In genomic region chrX:30147996-30148643, GRCh38 we compare ENCODE assay signal across 25 cellular contexts.
A peak's percentile ranks its signal among the peaks of the same experiment; 100 is the strongest.
DNase-seq lines count a peak whose midpoint lies in the region; ATAC-seq and TF ChIP-seq lines count a peak whose summit lies in the region.
"Had no signal": no experiment of that assay in that cellular context is flagged by ENCODE, and none has a peak within 500 bp of the region (broad histone marks: within the 10 kb centered on the region; RNA-seq: fewer than 3 reads in every experiment).

No MANE protein-coding gene starts in this region.

- H4K20me1 ChIP-seq in Loucy (ENCODE audit: insufficient read depth, low read length, poor library complexity, severe bottlenecking): no peaks in the 10 kb centered on the region
- H4K20me1 ChIP-seq: BLaER1 had no signal

- H4K8ac ChIP-seq in trophoblast cell (ENCODE audit: low read depth, low read length): peak overlapping the region; percentile 42

- peak overlapping the region; percentile 70 for H3K4ac ChIP-seq in trophoblast cell (ENCODE audit: low read depth, low read length)

- peak overlapping the region; percentile 25 for H3K18ac ChIP-seq in trophoblast cell (ENCODE audit: low read length)

- H3K36me3 ChIP-seq in Loucy (ENCODE audit: insufficient read depth, low read length) (no peaks in the 10 kb centered on the region), trophoblast cell (ENCODE audit: control insufficient read depth in 1 of 2, insufficient read depth in 2 of 2, low read length in 2 of 2) (peaks cover 0 to 3% of the 10 kb centered on the region in 2 experiments)
- H3K36me3 ChIP-seq: BE2C, BLaER1 had no signal

- 0 out of 2 replicates have a peak, but pooled peaks cover 3% of the 10 kb centered on the region for H3F3A ChIP-seq in Loucy (ENCODE audit: low read depth)

- DNase-seq in NCI-H748 (lab: John Stamatoyannopoulos, UW; ENCODE audit: unreplicated experiment): peak; percentile 17
- DNase-seq in NCI-H748 treated with DMSO at 0.1 percent for 48 hours (lab: John Stamatoyannopoulos, UW): no peak
- no peak for DNase-seq in trophoblast cell
- no peak for DNase-seq in dedifferentiated amniotic fluid mesenchymal stem cell (ENCODE audit: extremely low spot score)
- DNase-seq in kidney tubule cell (ENCODE audit: low spot score): no peak
- DNase-seq: 8988T; ACHN; BE2C; C1 segment of cervical spinal cord; CD4-positive, alpha-beta memory T cell; CD4-positive, CD25-positive, alpha-beta regulatory T cell; CD8-positive, alpha-beta memory T cell; COR-L47; DMS 273 treated with DMSO at 0.1 percent for 48 hours; DMS153; DMS53; DMS79; DND-41; EL; GDM1 had no signal

- H3K9ac ChIP-seq in Loucy (ENCODE audit: low read depth, low read length, poor library complexity, severe bottlenecking): no peak overlapping the region
- no peak overlapping the region for H3K9ac ChIP-seq in trophoblast cell (ENCODE audit: low read length)
- H3K9ac ChIP-seq: BLaER1 had no signal

- H3K4me1 ChIP-seq in Loucy (ENCODE audit: insufficient read depth, low read length, poor library complexity, severe bottlenecking) (peaks cover 39% of the 10 kb centered on the region), trophoblast cell (ENCODE audit: control insufficient read depth in 1 of 2, insufficient read depth in 2 of 2, low read length in 2 of 2) (peaks cover 8 to 19% of the 10 kb centered on the region in 2 experiments)
- H3K4me1 ChIP-seq: BE2C, BLaER1 had no signal

- H4K91ac ChIP-seq in trophoblast cell (ENCODE audit: low read depth, low read length): peak overlapping the region; percentile 96

- no peak for TF ChIP-seq CTCF in Loucy (conservative IDR thresholded peaks at IDR 0.05; ENCODE audit: low read length)
- no peak for TF ChIP-seq CTCF in VCaP (conservative IDR thresholded peaks at IDR 0.05)

- H3K4me2 ChIP-seq in Loucy (ENCODE audit: low read depth, low read length, poor library complexity, severe bottlenecking) (peak overlapping the region; percentile 48), trophoblast cell (ENCODE audit: low read length) (no peak overlapping the region)
- H3K4me2 ChIP-seq: BLaER1 had no signal

- peak overlapping the region; percentile 90 for H2BK5ac ChIP-seq in trophoblast cell (ENCODE audit: low read depth, low read length, poor library complexity)

- H3K79me1 ChIP-seq in trophoblast cell (ENCODE audit: low read length): peaks cover 29% of the 10 kb centered on the region

- no peak overlapping the region for H3K23ac ChIP-seq in trophoblast cell (ENCODE audit: low read length)

- peak overlapping the region; percentile 94 for H2AK5ac ChIP-seq in trophoblast cell (ENCODE audit: low read length)

- ATAC-seq in GM21381 (IDR thresholded peaks at IDR 0.05; ENCODE audit: unreplicated experiment): no peak
- ATAC-seq: GM12878 had no signal

- no peaks in the 10 kb centered on the region for H3K79me2 ChIP-seq in Loucy (ENCODE audit: insufficient read depth, low read length)
- H3K79me2 ChIP-seq in trophoblast cell (ENCODE audit: control insufficient read depth, insufficient read depth, low read length, poor library complexity): peaks cover 8% of the 10 kb centered on the region

- peak overlapping the region; percentile 94 for H2BK120ac ChIP-seq in trophoblast cell (ENCODE audit: insufficient read depth, low read length, poor library complexity)

- H3K14ac ChIP-seq in trophoblast cell (ENCODE audit: low read length): peak overlapping the region; percentile 70

- H3K4me3 ChIP-seq in Loucy (ENCODE audit: low read length, poor library complexity, severe bottlenecking) (peak overlapping the region; percentile 37), trophoblast cell (ENCODE audit: low read depth, low read length) (no peak overlapping the region)
- H3K4me3 ChIP-seq: BLaER1, GM12878 had no signal

- no peaks in the 10 kb centered on the region for H3K9me2 ChIP-seq in Loucy (replicated peaks; ENCODE audit: low read depth, low read length)

- WGBS in trophoblast cell (ENCODE audit: extremely low coverage, insufficient coverage, insufficient read length): no CpG with 5 or more reads among the region's 16 CpGs

- H3K27ac ChIP-seq in VCaP: peak overlapping the region; percentile 54
- H3K27ac ChIP-seq in trophoblast cell (ENCODE audit: low read depth, low read length): peak overlapping the region; percentile 71
- H3K27ac ChIP-seq: BLaER1 had no signal

- no peak overlapping the region for H4K12ac ChIP-seq in trophoblast cell (ENCODE audit: low read depth, low read length)

- no peaks in the 10 kb centered on the region for H3K27me3 ChIP-seq in Loucy (ENCODE audit: insufficient read depth, low read length, poor library complexity, severe bottlenecking)
- H3K27me3 ChIP-seq in trophoblast cell (ENCODE audit: insufficient read depth, low read length): no peaks in the 10 kb centered on the region
- H3K27me3 ChIP-seq: BE2C, BLaER1 had no signal

- no peak overlapping the region for H2AFZ ChIP-seq in Loucy (ENCODE audit: low read length)
- no peak overlapping the region for H2AFZ ChIP-seq in trophoblast cell (ENCODE audit: insufficient read depth, low read length, poor library complexity)

- H3K9me3 ChIP-seq in Loucy (ENCODE audit: insufficient read depth, low read depth, low read length) (no peaks in the 10 kb centered on the region), trophoblast cell (ENCODE audit: insufficient read depth, low read depth, low read length) (peaks cover 13% of the 10 kb centered on the region)
- H3K9me3 ChIP-seq: BE2C, BLaER1 had no signal

- H2BK12ac ChIP-seq in trophoblast cell (ENCODE audit: low read length): peak overlapping the region; percentile 55
